11 cellular contexts compared by ENCODE assay signal in genomic region chr5:171667341-171668096, GRCh38.
DNase-seq lines count a peak whose midpoint lies in the region; ATAC-seq and TF ChIP-seq lines count a peak whose summit lies in the region.
"Had no signal": no experiment of that assay in that cellular context is flagged by ENCODE, and none has a peak within 500 bp of the region (broad histone marks: within the 10 kb centered on the region; RNA-seq: fewer than 3 reads in every experiment).

No MANE protein-coding gene starts in this region.

- H3K27ac ChIP-seq in RWPE1, result peak overlapping the region; percentile 72
- H3K27ac ChIP-seq: A549 had no signal

- H3K9me3 Mint-ChIP-seq in nephron, result no peaks in the 10 kb centered on the region
- H3K9me3 Mint-ChIP-seq: activated T-helper 17 cell treated with anti-CD3 and anti-CD28 coated beads, Interleukin-2, amount 50 U/mL, for 72 hours had no signal

- H3K4me3 ChIP-seq in fibroblast of mammary gland (ENCODE audit: control insufficient read depth, low read depth, low read length), result no peak overlapping the region
- H3K4me3 ChIP-seq: A549 had no signal

- H3K27ac Mint-ChIP-seq in nephron, result peak overlapping the region; percentile 64 to 86 (median 85)
- H3K27ac Mint-ChIP-seq: activated T-helper 17 cell treated with anti-CD3 and anti-CD28 coated beads, Interleukin-2, amount 50 U/mL, for 72 hours had no signal

- H3K4me1 Mint-ChIP-seq in nephron, result peaks cover 66% of the 10 kb centered on the region
- H3K4me1 Mint-ChIP-seq: activated T-helper 17 cell treated with anti-CD3 and anti-CD28 coated beads, Interleukin-2, amount 50 U/mL, for 72 hours had no signal

- CTCF ChIA-PET in RWPE1 (lab: Yijun Ruan, JAX), result interaction anchor here (0.6 to 1.4 kb wide), 8 partner anchors 15 to 317 kb away, joined by 3 to 5 read pairs (median 3); no protein-coding TSS in a partner anchor

- peaks cover 9% of the 10 kb centered on the region for H3K27me3 Mint-ChIP-seq in nephron (ENCODE audit: low read depth)

- ATAC-seq in GM18861 (IDR thresholded peaks at IDR 0.05; ENCODE audit: unreplicated experiment), result no peak
- no peak for ATAC-seq in HG02759 (IDR thresholded peaks at IDR 0.05; ENCODE audit: unreplicated experiment)
- ATAC-seq: A549; activated T-helper 17 cell treated with anti-CD3 and anti-CD28 coated beads, Interleukin-2, amount 50 U/mL, for 72 hours had no signal

- H3K36me3 Mint-ChIP-seq in nephron (ENCODE audit: low read depth), result no peaks in the 10 kb centered on the region

- TF ChIP-seq CTCF in RWPE1 (conservative IDR thresholded peaks at IDR 0.05; ENCODE audit: low read depth), result no peak
- peak; percentile 24 for TF ChIP-seq CTCF in fibroblast of mammary gland (conservative IDR thresholded peaks at IDR 0.05; ENCODE audit: control insufficient read depth, insufficient read depth, low read depth, low read length)
- TF ChIP-seq CTCF in nephron (IDR thresholded peaks at IDR 0.05; ENCODE audit: unreplicated experiment in 3 of 3), result no peak

- DNase-seq in A172 (ENCODE audit: low spot score) (peak; percentile 89), RWPE1 (ENCODE audit: low spot score) (peak; percentile 94), fibroblast of mammary gland (ENCODE audit: low read depth) (peak; percentile 82), NCI-H1105 (lab: John Stamatoyannopoulos, UW) (no peak)
- no peak for DNase-seq in effector CD8-positive, alpha-beta T cell (lab: John Stamatoyannopoulos, UW)
- DNase-seq: NCI-H82 had no signal

- POLR2A ChIA-PET in RWPE1 (lab: Yijun Ruan, JAX; ENCODE audit: low non-redundant PET), result no interaction called here

- H3K4me3 Mint-ChIP-seq in nephron, result peak overlapping the region in 1 of 3 experiments; percentile 24
- H3K4me3 Mint-ChIP-seq: activated T-helper 17 cell treated with anti-CD3 and anti-CD28 coated beads, Interleukin-2, amount 50 U/mL, for 72 hours had no signal

Comparison
In these comparisons a context has a peak if more than half of its experiments do, and no peak if none do; other contexts are left out.
1. DNase-seq: peak in A172 (single experiment), RWPE1 (single experiment) and fibroblast of mammary gland (single experiment); none in effector CD8-positive, alpha-beta T cell (single experiment) and NCI-H1105 (single experiment).